ENCODE assay signal across 10 cellular contexts in genomic region chr11:2214527-2215229, GRCh38. TPM values are rescaled to one million over a fixed set of nuclear protein-coding genes. Genes with fewer than 3 reads are reported as not detected.
A peak's percentile ranks its signal among the peaks of the same experiment; 100 is the strongest.
DNase-seq lines count a peak whose midpoint lies in the region; ATAC-seq, FAIRE-seq and TF ChIP-seq lines count a peak whose summit lies in the region.
"Had no signal": no experiment of that assay in that cellular context is flagged by ENCODE, and none has a peak within 500 bp of the region (broad histone marks: within the 10 kb centered on the region; RNA-seq: fewer than 3 reads in every experiment).

No MANE protein-coding gene starts in this region.

- H4K5ac ChIP-seq in H1 (ENCODE audit: insufficient read length, low read depth, low read length): no peak overlapping the region

- H2AFZ ChIP-seq in H1 (ENCODE audit: low read length): no peak overlapping the region
- no peak overlapping the region for H2AFZ ChIP-seq in hepatocyte

- TF ChIP-seq POLR2A in H1 (IDR thresholded peaks at IDR 0.05; ENCODE audit: control extremely low read depth in 1 of 2, low read depth in 2 of 2, low read length in 2 of 2): no peak

- 0 out of 2 replicates have a peak overlapping the region, but pooled peaks have one; percentile 65 for H2AK5ac ChIP-seq in H1 (ENCODE audit: low read depth, low read length)

- intact Hi-C loops in posterior vena cava (cut with DNase I): no loop called here

- H3K4me2 ChIP-seq in H1 (ENCODE audit: insufficient read depth in 1 of 2, low read depth in 2 of 2, low read length in 2 of 2) (no peak overlapping the region), hepatocyte (no peak overlapping the region)

- H3K4me3 Mint-ChIP-seq in activated CD4-positive, alpha-beta T cell treated with anti-CD3 and anti-CD28 coated beads, Interleukin-2, amount 10 ng/mL, durations not matched to agents 7 days and 5 days: no peak overlapping the region

- H4K20me1 ChIP-seq in H1 (replicated peaks in 1 of 2; ENCODE audit: control insufficient read depth in 1 of 2, insufficient read depth in 2 of 2, low read length in 2 of 2) (peaks cover 0 to 4% of the 10 kb centered on the region in 2 experiments), hepatocyte (ENCODE audit: insufficient read depth, poor library complexity, severe bottlenecking) (no peaks in the 10 kb centered on the region)

- no peaks in the 10 kb centered on the region for H3K36me3 Mint-ChIP-seq in activated CD4-positive, alpha-beta T cell treated with anti-CD3 and anti-CD28 coated beads, Interleukin-2, amount 10 ng/mL, durations not matched to agents 7 days and 5 days (ENCODE audit: low read depth)
- H3K36me3 Mint-ChIP-seq: naive thymus-derived CD4-positive, alpha-beta T cell had no signal

- TF ChIP-seq EP300 in H1 (IDR thresholded peaks at IDR 0.05; ENCODE audit: borderline replicate concordance in 1 of 2, low read depth in 2 of 2, low read length in 2 of 2): no peak

- no peak overlapping the region for H3K23ac ChIP-seq in H1 (ENCODE audit: insufficient read length)

- H3K14ac ChIP-seq in H1 (ENCODE audit: insufficient read length): no peak overlapping the region

- no peak for FAIRE-seq in H1 (lab: Jason Lieb, UNC)

- peak overlapping the region; percentile 80; the same call in 1 of the 2 replicates for H2BK12ac ChIP-seq in H1 (ENCODE audit: low read depth, low read length)

- H3K27me3 ChIP-seq in H7 (ENCODE audit: control insufficient read depth, insufficient read depth, low read length) (peaks cover 10% of the 10 kb centered on the region; the same call in 1 of the 2 replicates), H1 (replicated peaks in 1 of 4; ENCODE audit: control insufficient read depth in 3 of 4, extremely low read depth in 1 of 4, insufficient read depth in 3 of 4, low read length in 3 of 4) (peaks cover 0 to 27% (median 6%) of the 10 kb centered on the region in 4 experiments; a peak in 4 of 7 replicates), hepatocyte (no peaks in the 10 kb centered on the region)

- peaks cover 4% of the 10 kb centered on the region for H3K27me3 Mint-ChIP-seq in activated CD4-positive, alpha-beta T cell treated with anti-CD3 and anti-CD28 coated beads, Interleukin-2, amount 10 ng/mL, durations not matched to agents 7 days and 5 days
- H3K27me3 Mint-ChIP-seq: naive thymus-derived CD4-positive, alpha-beta T cell had no signal

- TF ChIP-seq RAD21 in H1 (IDR thresholded peaks at IDR 0.05 in 1 of 2, conservative IDR thresholded peaks at IDR 0.05 in 1 of 2; ENCODE audit: low read depth in 2 of 2, low read length in 2 of 2): no peak

- DNase-seq in activated CD4-positive, alpha-beta T cell treated with anti-CD3 and anti-CD28 coated beads, Interleukin-2, amount 10 ng/mL, durations not matched to agents 7 days and 5 days: no peak
- DNase-seq in activated CD4-positive, alpha-beta T cell treated with anti-CD3 and anti-CD28 coated beads for 4 hours: no peak
- DNase-seq in H7 (peak; percentile 56), H1 (ENCODE audit: low read depth in 1 of 2, low spot score in 2 of 2) (no peak), posterior vena cava (ENCODE audit: low spot score) (peak; percentile 73), cerebellum (ENCODE audit: low spot score) (no peak), hepatocyte (ENCODE audit: low spot score) (no peak)
- DNase-seq: naive thymus-derived CD4-positive, alpha-beta T cell; stimulated activated CD4-positive, alpha-beta T cell treated with anti-CD3 and anti-CD28 coated beads, Interleukin-12 subunit alpha, Interleukin-12 subunit beta, amount 100 ng/mL, for 4 hours had no signal

- TF ChIP-seq CTCF in H1 (IDR thresholded peaks at IDR 0.05; ENCODE audit: control extremely low read depth in 1 of 3, insufficient read depth in 1 of 3, low read depth in 1 of 3, low read length in 3 of 3): no peak
- no peak for TF ChIP-seq CTCF in hepatocyte (IDR thresholded peaks at IDR 0.05; ENCODE audit: poor library complexity)

- H3K36me3 ChIP-seq in H7 (replicated peaks; ENCODE audit: control insufficient read depth, insufficient read depth, low read length) (no peaks in the 10 kb centered on the region), H1 (ENCODE audit: control insufficient read depth in 2 of 4, insufficient read depth in 4 of 4, low read length in 3 of 4) (no peaks in the 10 kb centered on the region), hepatocyte (replicated peaks; ENCODE audit: insufficient read depth, low read depth) (no peaks in the 10 kb centered on the region)

- peaks cover 3% of the 10 kb centered on the region; the same call in 1 of the 2 replicates for H3K23me2 ChIP-seq in H1 (ENCODE audit: low read depth, low read length)

- H4K8ac ChIP-seq in H1 (ENCODE audit: extremely low read depth, insufficient read depth, low read length): no peak overlapping the region

- H4K91ac ChIP-seq in H1 (replicated peaks; ENCODE audit: insufficient read length, low read length): no peak overlapping the region

- no peaks in the 10 kb centered on the region for H3K79me2 ChIP-seq in H1 (ENCODE audit: control insufficient read depth in 1 of 2, insufficient read depth in 2 of 2, low read length in 2 of 2)
- no peaks in the 10 kb centered on the region for H3K79me2 ChIP-seq in hepatocyte

- ATAC-seq in HG03442 (IDR thresholded peaks at IDR 0.05; ENCODE audit: unreplicated experiment): no peak
- ATAC-seq: naive thymus-derived CD4-positive, alpha-beta T cell had no signal

- H3K9ac ChIP-seq in H1 (replicated peaks in 1 of 4; ENCODE audit: extremely low read depth in 1 of 4, low read depth in 3 of 4, low read length in 3 of 4): no peak overlapping the region

- peaks cover 5 to 14% (median 12%) of the 10 kb centered on the region in 4 experiments for H3K4me1 ChIP-seq in H1 (replicated peaks in 1 of 4; ENCODE audit: control insufficient read depth in 3 of 4, insufficient read depth in 4 of 4, low read length in 3 of 4)
- H3K4me1 ChIP-seq in hepatocyte (ENCODE audit: insufficient read depth): peaks cover 46% of the 10 kb centered on the region

- no peak overlapping the region for H3K4ac ChIP-seq in H1 (replicated peaks; ENCODE audit: insufficient read length, low read depth, low read length)

- no peak overlapping the region for H3K56ac ChIP-seq in H1 (replicated peaks; ENCODE audit: insufficient read length, low read depth, low read length)

- H3K18ac ChIP-seq in H1 (ENCODE audit: extremely low read depth, low read length): no peak overlapping the region

- no peaks in the 10 kb centered on the region for H3K9me2 ChIP-seq in hepatocyte (replicated peaks; ENCODE audit: insufficient read depth)

- H2BK5ac ChIP-seq in H1 (ENCODE audit: low read depth, low read length): peak overlapping the region; percentile 24; the same call in 1 of the 2 replicates

- H3K4me1 Mint-ChIP-seq in activated CD4-positive, alpha-beta T cell treated with anti-CD3 and anti-CD28 coated beads, Interleukin-2, amount 10 ng/mL, durations not matched to agents 7 days and 5 days: peaks cover 19% of the 10 kb centered on the region

- H3K27ac Mint-ChIP-seq in activated CD4-positive, alpha-beta T cell treated with anti-CD3 and anti-CD28 coated beads, Interleukin-2, amount 10 ng/mL, durations not matched to agents 7 days and 5 days: peak overlapping the region; percentile 68

- CTCF ChIA-PET in activated CD4-positive, alpha-beta T cell treated with anti-CD3 and anti-CD28 coated beads, Interleukin-2, amount 10 ng/mL, durations not matched to agents 7 days and 5 days (lab: Charles Lee): interaction anchor here (1.2 kb wide), 1 partner anchor 21 kb away, joined by 3 read pairs; no protein-coding TSS in a partner anchor
- CTCF ChIA-PET in H1 (lab: Charles Lee; ENCODE audit: partially characterized antibody): interaction anchor here (0.9 to 4.9 kb wide), 5 partner anchors 17 to 206 kb away, joined by 3 to 15 read pairs (median 3); no protein-coding TSS in a partner anchor

- no peaks in the 10 kb centered on the region; the same call in 1 of the 2 replicates for H3K79me1 ChIP-seq in H1 (ENCODE audit: low read depth, low read length)

- H3K9me3 Mint-ChIP-seq in activated CD4-positive, alpha-beta T cell treated with anti-CD3 and anti-CD28 coated beads, Interleukin-2, amount 10 ng/mL, durations not matched to agents 7 days and 5 days: no peaks in the 10 kb centered on the region
- H3K9me3 Mint-ChIP-seq: naive thymus-derived CD4-positive, alpha-beta T cell had no signal

- WGBS in H1 (ENCODE audit: extremely low coverage in 1 of 2, insufficient coverage in 1 of 2, insufficient read length in 1 of 2, insufficient replicate concordance in 2 of 2, low coverage in 1 of 2, low lambda C conversion rate in 2 of 2, missing lambda C conversion rate in 1 of 2), 2 experiments: 73% methylated on average over 21 of the region's 28 CpGs; no CpG with 5 or more reads in 1 of the 2 experiments
- WGBS in hepatocyte (ENCODE audit: low lambda C conversion rate, missing lambda C conversion rate): 88% methylated on average over 28 of the region's 28 CpGs

- H3K4me3 ChIP-seq in H7 (ENCODE audit: insufficient read depth, low read depth, low read length) (no peak overlapping the region), H1 (ENCODE audit: extremely low read depth in 1 of 4, insufficient read depth in 2 of 4, low read depth in 3 of 4, low read length in 4 of 4) (no peak overlapping the region), hepatocyte (no peak overlapping the region)

- H2BK15ac ChIP-seq in H1 (ENCODE audit: low read length): 0 out of 2 replicates have a peak overlapping the region, but pooled peaks have one; percentile 29

- H3K9me3 ChIP-seq in H1 (ENCODE audit: insufficient read depth in 2 of 2, low read depth in 1 of 2, low read length in 1 of 2) (no peaks in the 10 kb centered on the region), hepatocyte (ENCODE audit: low read depth) (no peaks in the 10 kb centered on the region)

- no peak overlapping the region for H2BK20ac ChIP-seq in H1 (ENCODE audit: low read length)

- POLR2A ChIA-PET in activated CD4-positive, alpha-beta T cell treated with anti-CD3 and anti-CD28 coated beads, Interleukin-2, amount 10 ng/mL, durations not matched to agents 7 days and 5 days (lab: Charles Lee): no interaction called here
- POLR2A ChIA-PET in H1 (lab: Charles Lee; ENCODE audit: partially characterized antibody): interaction anchor here (0.7 to 1.4 kb wide), 3 partner anchors 11 to 172 kb away, joined by 3 read pairs; no protein-coding TSS in a partner anchor

- H2BK120ac ChIP-seq in H1 (replicated peaks; ENCODE audit: low read depth, low read length): no peak overlapping the region

- no peak overlapping the region for H3K27ac ChIP-seq in H1 (ENCODE audit: low read depth, low read length)
- no peak overlapping the region for H3K27ac ChIP-seq in hepatocyte

RNA-seq across cellular contexts. Expression of gene TH, which starts 43.1 kb away (rescaled TPM):
- not detected for total RNA-seq in activated CD4-positive, alpha-beta T cell treated with anti-CD3 and anti-CD28 coated beads, Interleukin-2, amount 10 ng/mL, durations not matched to agents 7 days and 5 days
- not detected in 2 replicates for total RNA-seq in H7 (2014; rRNA removed; shearing (Covaris generic))
- total RNA-seq in H1 (2021; fragmentation: NEBNext Ultra II Directional; extraction: Animal tissue kit (Norgen Biotek cat#: 25700)): not detected in 2 replicates
- polyA plus RNA-seq in H1 (2011; rRNA removed) (0.09 and 0.16 TPM in 2 replicates), hepatocyte (5.6 and 15.3 TPM in 2 replicates)
- polyA plus RNA-seq in H1 (2011; cell fraction: cytosol; rRNA removed): 0.09 TPM
- polyA plus RNA-seq in H1 (2011; cell fraction: nucleus; rRNA removed): 0.11 TPM
- 0.11 TPM in 1 of 4 replicates, not detected in the others for polyA plus RNA-seq in H1 (2012, experiment 1 of 2)
- not detected for polyA plus RNA-seq in H1 (2012, experiment 2 of 2)
- not detected for polyA plus RNA-seq in H1 (2013, experiment 1 of 2)
- polyA plus RNA-seq in H1 (2013, experiment 2 of 2): not detected
- not detected in 2 replicates for polyA minus RNA-seq in H1 (2011; rRNA and poly(A)+ RNA removed)
- polyA minus RNA-seq in H1 (2011; cell fraction: cytosol; rRNA and poly(A)+ RNA removed): not detected
- not detected for polyA minus RNA-seq in H1 (2011; cell fraction: nucleus; rRNA and poly(A)+ RNA removed)
- total RNA-seq in posterior vena cava (under 1 TPM in 1 of 2 donors, not detected in 1; 0.67 TPM), cerebellum (0.54 TPM), hepatocyte (0.92 and 2.6 TPM in 2 replicates)
- total RNA-seq: naive thymus-derived CD4-positive, alpha-beta T cell had no signal
- polyA plus RNA-seq: naive thymus-derived CD4-positive, alpha-beta T cell had no signal

RNA-seq across cellular contexts. Expression of gene INS, which starts 53.7 kb away (rescaled TPM):
- not detected for total RNA-seq in activated CD4-positive, alpha-beta T cell treated with anti-CD3 and anti-CD28 coated beads, Interleukin-2, amount 10 ng/mL, durations not matched to agents 7 days and 5 days
- not detected in 2 replicates for total RNA-seq in H7 (2014; rRNA removed; shearing (Covaris generic))
- not detected in 2 replicates for total RNA-seq in H1 (2021; fragmentation: NEBNext Ultra II Directional; extraction: Animal tissue kit (Norgen Biotek cat#: 25700))
- polyA plus RNA-seq in H1 (2011; rRNA removed): not detected in 2 replicates
- not detected for polyA plus RNA-seq in H1 (2011; cell fraction: cytosol; rRNA removed)
- not detected for polyA plus RNA-seq in H1 (2011; cell fraction: nucleus; rRNA removed)
- not detected in 4 replicates for polyA plus RNA-seq in H1 (2012, experiment 1 of 2)
- not detected for polyA plus RNA-seq in H1 (2012, experiment 2 of 2)
- polyA plus RNA-seq in H1 (2013, experiment 1 of 2): not detected
- not detected for polyA plus RNA-seq in H1 (2013, experiment 2 of 2)
- not detected in 2 replicates for polyA minus RNA-seq in H1 (2011; rRNA and poly(A)+ RNA removed)
- polyA minus RNA-seq in H1 (2011; cell fraction: cytosol; rRNA and poly(A)+ RNA removed): not detected
- not detected for polyA minus RNA-seq in H1 (2011; cell fraction: nucleus; rRNA and poly(A)+ RNA removed)
- not detected for total RNA-seq in posterior vena cava
- total RNA-seq in cerebellum: not detected
- total RNA-seq in hepatocyte: not detected in 2 replicates
- not detected in 2 replicates for polyA plus RNA-seq in hepatocyte
- total RNA-seq: naive thymus-derived CD4-positive, alpha-beta T cell had no signal
- polyA plus RNA-seq: naive thymus-derived CD4-positive, alpha-beta T cell had no signal

RNA-seq across cellular contexts. Expression of gene ASCL2, which starts 55.7 kb away (rescaled TPM):
- under 1 TPM; 0.31 to 0.40 TPM for total RNA-seq in activated CD4-positive, alpha-beta T cell treated with anti-CD3 and anti-CD28 coated beads, Interleukin-2, amount 10 ng/mL, durations not matched to agents 7 days and 5 days
- 0.44 and 0.55 TPM in 2 replicates for total RNA-seq in H7 (2014; rRNA removed; shearing (Covaris generic))
- 0.23 and 0.56 TPM in 2 replicates for total RNA-seq in H1 (2021; fragmentation: NEBNext Ultra II Directional; extraction: Animal tissue kit (Norgen Biotek cat#: 25700))
- 0.41 and 0.51 TPM in 2 replicates for polyA plus RNA-seq in H1 (2011; rRNA removed)
- polyA plus RNA-seq in H1 (2011; cell fraction: cytosol; rRNA removed): 0.34 TPM
- 0.34 TPM for polyA plus RNA-seq in H1 (2011; cell fraction: nucleus; rRNA removed)
- 0.15 to 0.42 TPM (median 0.37 TPM) in 3 of 4 replicates, not detected in the other for polyA plus RNA-seq in H1 (2012, experiment 1 of 2)
- polyA plus RNA-seq in H1 (2012, experiment 2 of 2): 0.08 TPM
- 0.26 TPM for polyA plus RNA-seq in H1 (2013, experiment 1 of 2)
- polyA plus RNA-seq in H1 (2013, experiment 2 of 2): 0.42 TPM
- 0.13 TPM in 1 of 2 replicates, not detected in the other for polyA minus RNA-seq in H1 (2011; rRNA and poly(A)+ RNA removed)
- polyA minus RNA-seq in H1 (2011; cell fraction: cytosol; rRNA and poly(A)+ RNA removed): 0.59 TPM
- polyA minus RNA-seq in H1 (2011; cell fraction: nucleus; rRNA and poly(A)+ RNA removed): 0.40 TPM
- under 1 TPM; 0.43 to 0.69 TPM for total RNA-seq in posterior vena cava
- 1.7 TPM for total RNA-seq in cerebellum
- total RNA-seq in hepatocyte: 3.3 and 5.6 TPM in 2 replicates
- 5.8 and 7.9 TPM in 2 replicates for polyA plus RNA-seq in hepatocyte
- polyA plus RNA-seq: naive thymus-derived CD4-positive, alpha-beta T cell had no signal

Comparison
In these comparisons a context has a peak if more than half of its experiments do, and no peak if none do; other contexts are left out.
1. DNase-seq: peak in H7 (single experiment) and posterior vena cava (single experiment); none in activated CD4-positive, alpha-beta T cell treated with anti-CD3 and anti-CD28 coated beads, Interleukin-2, amount 10 ng/mL, durations not matched to agents 7 days and 5 days (single experiment), activated CD4-positive, alpha-beta T cell treated with anti-CD3 and anti-CD28 coated beads for 4 hours (0 of 2), H1 (0 of 2), cerebellum (single experiment) and hepatocyte (single experiment).